ENCODE assay signal across 8 cellular contexts in genomic region chr14:53180272-53181221, GRCh38. TPM values are rescaled to one million over a fixed set of nuclear protein-coding genes. Genes with fewer than 3 reads are reported as not detected.
A peak's percentile ranks its signal among the peaks of the same experiment; 100 is the strongest.
DNase-seq lines count a peak whose midpoint lies in the region; ATAC-seq and TF ChIP-seq lines count a peak whose summit lies in the region.

No MANE protein-coding gene starts in this region.

- H3K27me3 ChIP-seq in BJ (ENCODE audit: control insufficient read depth, insufficient read depth, low read length) (peaks cover 11% of the 10 kb centered on the region), kidney epithelial cell (ENCODE audit: control insufficient read depth, insufficient read depth, low read length) (no peaks in the 10 kb centered on the region), right cardiac atrium (ENCODE audit: control insufficient read depth, insufficient read depth) (no peaks in the 10 kb centered on the region)

- TF ChIP-seq CTCF in BJ (IDR thresholded peaks at IDR 0.05; ENCODE audit: insufficient read depth, low read depth, low read length) (0 out of 2 replicates have a peak, but pooled peaks have one; percentile 22), kidney epithelial cell (IDR thresholded peaks at IDR 0.05; ENCODE audit: insufficient read depth, low read length, poor library complexity, severe bottlenecking) (peak; percentile 3)

- H3K9me3 ChIP-seq in right cardiac atrium (ENCODE audit: control insufficient read depth, low read length), result no peaks in the 10 kb centered on the region

- CTCF ChIA-PET in BJ (lab: Yijun Ruan, JAX), result no interaction called here

- POLR2A ChIA-PET in BJ (lab: Charles Lee), result no interaction called here

- no peaks in the 10 kb centered on the region for H3K36me3 ChIP-seq in BJ (ENCODE audit: control insufficient read depth, insufficient read depth, low read length)
- no peaks in the 10 kb centered on the region for H3K36me3 ChIP-seq in kidney epithelial cell (ENCODE audit: control insufficient read depth, insufficient read depth, low read length)

- ATAC-seq in HG03378 (IDR thresholded peaks at IDR 0.05; ENCODE audit: unreplicated experiment) (peak; percentile 68), HG02763 (IDR thresholded peaks at IDR 0.05; ENCODE audit: unreplicated experiment) (no peak), right cardiac atrium (no peak), HG03095 (IDR thresholded peaks at IDR 0.05; ENCODE audit: unreplicated experiment) (no peak)

- H3K27ac ChIP-seq in right cardiac atrium (ENCODE audit: low read length), result no peak overlapping the region

- no peaks in the 10 kb centered on the region for H3K4me1 ChIP-seq in right cardiac atrium (ENCODE audit: control insufficient read depth, insufficient read depth, low read length)

- intact Hi-C loops in right cardiac atrium (cut with DNase I), result no loop called here

- H3K4me3 ChIP-seq in BJ (ENCODE audit: low read depth, low read length) (no peak overlapping the region), kidney epithelial cell (ENCODE audit: low read depth, low read length) (no peak overlapping the region), right cardiac atrium (ENCODE audit: low read length) (no peak overlapping the region)

- WGBS in right cardiac atrium, result 87% methylated on average over 13 of the region's 13 CpGs

- no peak for DNase-seq in BJ (ENCODE audit: low read depth)
- peak; percentile 44 for DNase-seq in activated T-cell treated with anti-CD3 and anti-CD28 coated beads for 24 hours (ENCODE audit: low read depth)
- no peak for DNase-seq in kidney epithelial cell (ENCODE audit: low read depth)
- no peak for DNase-seq in globus pallidus (ENCODE audit: low spot score)
- no peak for DNase-seq in right cardiac atrium

RNA-seq across cellular contexts. Expression of gene DDHD1, which starts 27.4 kb away (rescaled TPM):
- polyA plus RNA-seq in BJ (2011; rRNA removed) (4.1 and 7.6 TPM in 2 replicates), right cardiac atrium (3.8 TPM)
- polyA minus RNA-seq in BJ (2011; rRNA and poly(A)+ RNA removed), result 7.5 and 12.2 TPM in 2 replicates
- total RNA-seq in kidney epithelial cell (7.0 and 8.9 TPM in 2 replicates), right cardiac atrium (10 to 100 TPM in 1 of 4 donors, 1 to 10 TPM in 3; 9.5 to 10.8 (median 9.6) TPM)
